12 cellular contexts compared by ENCODE assay signal in the genomic region with DNA sequence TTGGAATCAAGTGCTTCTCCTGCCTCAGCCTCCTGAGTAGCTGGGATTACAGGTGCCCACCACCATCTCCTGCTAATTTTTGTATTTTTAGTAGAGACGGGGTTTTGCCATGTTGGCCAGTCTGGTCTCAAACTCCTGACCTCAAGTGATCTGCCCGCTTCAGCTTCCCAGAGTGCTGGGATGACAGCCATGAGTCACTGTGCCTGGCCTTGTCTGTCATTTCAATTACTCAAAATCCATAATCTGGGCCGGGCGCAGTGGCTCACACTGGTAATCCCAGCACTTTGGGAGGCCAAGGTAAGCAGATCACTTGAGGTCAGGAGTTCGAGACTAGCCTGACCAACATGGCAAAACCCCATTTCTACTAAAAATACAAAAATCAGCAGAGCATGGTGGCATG. TPM values are rescaled to one million over a fixed set of nuclear protein-coding genes. Genes with fewer than 3 reads are reported as not detected.
DNase-seq lines count a peak whose midpoint lies in the region; ATAC-seq and TF ChIP-seq lines count a peak whose summit lies in the region.
"Not testable (repeated sequence)": the region's sequence is repeated elsewhere in the genome, so short reads cannot be mapped to it uniquely, and the experiment has no call there.
"Had no signal": no experiment of that assay in that cellular context is flagged by ENCODE, and none has a peak within 500 bp of the region (broad histone marks: within the 10 kb centered on the region; RNA-seq: fewer than 3 reads in every experiment).

No MANE protein-coding gene starts in this region.

- TF ChIP-seq CTCF in WTC11 (IDR thresholded peaks at IDR 0.05); colonic mucosa (IDR thresholded peaks at IDR 0.05); sigmoid colon (IDR thresholded peaks at IDR 0.05): not testable (repeated sequence)

- CTCF ChIA-PET in WTC11 (lab: Charles Lee), result interaction anchor here (0.7 to 2.6 kb wide), 7 partner anchors 11 to 89 kb away, joined by 3 to 12 read pairs (median 3); no protein-coding TSS in a partner anchor

- peaks cover 100% of the 10 kb centered on the region for H3K4me1 ChIP-seq in BLaER1
- peaks cover 77% of the 10 kb centered on the region for H3K4me1 ChIP-seq in HUES6 (ENCODE audit: control insufficient read depth, insufficient read depth, low read length)
- peaks cover 24% of the 10 kb centered on the region for H3K4me1 ChIP-seq in colonic mucosa
- H3K4me1 ChIP-seq in sigmoid colon, result peaks cover 0 to 14% (median 7%) of the 10 kb centered on the region in 4 donors
- not testable (repeated sequence) for H3K4me1 ChIP-seq in aorta (ENCODE audit: control insufficient read depth in 1 of 2, insufficient read depth in 2 of 2, low read length in 2 of 2)

- not testable (repeated sequence) for TF ChIP-seq POLR2A in sigmoid colon (IDR thresholded peaks at IDR 0.05)

- POLR2A ChIA-PET in WTC11 (lab: Charles Lee), result interaction anchor here (0.5 kb wide), 2 partner anchors 17 to 1146 kb away, joined by 4 to 8 read pairs; no protein-coding TSS in a partner anchor

- ATAC-seq in WTC11; aorta (ENCODE audit: low FRiP score): not testable (repeated sequence)

- H3K36me3 ChIP-seq in BLaER1; HUES6 (ENCODE audit: control insufficient read depth, insufficient read depth, low read length); colonic mucosa; sigmoid colon; aorta (ENCODE audit: control insufficient read depth in 1 of 2, insufficient read depth in 2 of 2, low read length in 1 of 2): not testable (repeated sequence)

- H3K9me3 Mint-ChIP-seq in WTC11; activated T-helper 1 cell treated with anti-CD3 and anti-CD28 coated beads, Interleukin-12 subunit alpha, Interleukin-12 subunit beta, Interleukin-2, Interleukin-4 antibody, amounts not matched to agents 30 ng/mL and 10 ng/mL and 1 ng/mL, durations not matched to agents 14 hours and 24 hours and 36 hours: not testable (repeated sequence)

- not testable (repeated sequence) for H3K4me3 ChIP-seq in BLaER1; HUES6 (ENCODE audit: low read depth, low read length); colonic mucosa; sigmoid colon; aorta (ENCODE audit: low read length in 2 of 2)

- not testable (repeated sequence) for TF ChIP-seq EP300 in sigmoid colon (IDR thresholded peaks at IDR 0.05)

- H3K27me3 Mint-ChIP-seq in WTC11 (ENCODE audit: low read depth); activated T-helper 1 cell treated with anti-CD3 and anti-CD28 coated beads, Interleukin-12 subunit alpha, Interleukin-12 subunit beta, Interleukin-2, Interleukin-4 antibody, amounts not matched to agents 30 ng/mL and 10 ng/mL and 1 ng/mL, durations not matched to agents 14 hours and 24 hours and 36 hours (ENCODE audit: insufficient read depth): not testable (repeated sequence)

- not testable (repeated sequence) for H3K4me3 Mint-ChIP-seq in WTC11; activated T-helper 1 cell treated with anti-CD3 and anti-CD28 coated beads, Interleukin-12 subunit alpha, Interleukin-12 subunit beta, Interleukin-2, Interleukin-4 antibody, amounts not matched to agents 30 ng/mL and 10 ng/mL and 1 ng/mL, durations not matched to agents 14 hours and 24 hours and 36 hours

- H3K4me2 ChIP-seq in BLaER1, result peak overlapping the region; percentile 98

- not testable (repeated sequence) for H3K27me3 ChIP-seq in BLaER1; HUES6 (ENCODE audit: control insufficient read depth, insufficient read depth, low read length); colonic mucosa; sigmoid colon; aorta (ENCODE audit: control insufficient read depth in 1 of 2, insufficient read depth in 2 of 2, low read length in 1 of 2)

- H3K27ac ChIP-seq in BLaER1 (0 out of 2 replicates have a peak overlapping the region, but pooled peaks have one; percentile 78), HUES6 (ENCODE audit: low read depth, low read length) (0 out of 2 replicates have a peak overlapping the region, but pooled peaks have one; percentile 89), colonic mucosa (peak overlapping the region; percentile 76), sigmoid colon (peak overlapping the region in 1 of 4 donors; percentile 52)
- not testable (repeated sequence) for H3K27ac ChIP-seq in aorta (ENCODE audit: low read depth in 1 of 2, low read length in 2 of 2)

- not testable (repeated sequence) for H3K9me3 ChIP-seq in BLaER1; HUES6 (ENCODE audit: control insufficient read depth, insufficient read depth, low read depth, low read length); colonic mucosa; sigmoid colon; aorta (ENCODE audit: control insufficient read depth, low read length)

- intact Hi-C loops in activated T-helper 1 cell treated with anti-CD3 and anti-CD28 coated beads, Interleukin-12 subunit alpha, Interleukin-12 subunit beta, Interleukin-2, Interleukin-4 antibody, amounts not matched to agents 30 ng/mL and 10 ng/mL and 1 ng/mL, durations not matched to agents 14 hours and 24 hours and 36 hours (cut with micrococcal nuclease); colonic mucosa (cut with DNase I); sigmoid colon (cut with DNase I); aorta (cut with DNase I): not testable (repeated sequence)

- H4K20me1 ChIP-seq in BLaER1, result not testable (repeated sequence)

- H3K27ac Mint-ChIP-seq in WTC11, result peak overlapping the region; percentile 82; the same call in 1 of the 2 replicates
- H3K27ac Mint-ChIP-seq in activated T-helper 1 cell treated with anti-CD3 and anti-CD28 coated beads, Interleukin-12 subunit alpha, Interleukin-12 subunit beta, Interleukin-2, Interleukin-4 antibody, amounts not matched to agents 30 ng/mL and 10 ng/mL and 1 ng/mL, durations not matched to agents 14 hours and 24 hours and 36 hours, result peak overlapping the region; percentile 59

- not testable (repeated sequence) for H3K9ac ChIP-seq in BLaER1; HUES6 (ENCODE audit: low read length)
- peak overlapping the region; percentile 16 to 90 for H3K9ac ChIP-seq in colonic mucosa (ENCODE audit: low read depth in 2 of 2, low read length in 2 of 2)

- H3K4me1 Mint-ChIP-seq in WTC11, result peaks cover 84% of the 10 kb centered on the region
- H3K4me1 Mint-ChIP-seq in activated T-helper 1 cell treated with anti-CD3 and anti-CD28 coated beads, Interleukin-12 subunit alpha, Interleukin-12 subunit beta, Interleukin-2, Interleukin-4 antibody, amounts not matched to agents 30 ng/mL and 10 ng/mL and 1 ng/mL, durations not matched to agents 14 hours and 24 hours and 36 hours (ENCODE audit: low read depth), result peaks cover 54% of the 10 kb centered on the region

- 69 to 88% methylated on average over 5 of the region's 5 CpGs for WGBS in sigmoid colon, 2 donors
- WGBS in aorta, 2 donors, result 92% methylated on average over 5 of the region's 5 CpGs

- DNase-seq in WTC11 (ENCODE audit: low spot score); activated T-helper 1 cell treated with anti-CD3 and anti-CD28 coated beads, Interleukin-12 subunit alpha, Interleukin-12 subunit beta, Interleukin-2, Interleukin-4 antibody, amounts not matched to agents 30 ng/mL and 10 ng/mL and 1 ng/mL, durations not matched to agents 14 hours and 24 hours and 36 hours (ENCODE audit: low spot score); colonic mucosa: not testable (repeated sequence)
- DNase-seq in islet precursor cell, result peak; percentile 30
- peak; percentile 25 for DNase-seq in sigmoid colon
- peak; percentile 7 to 15 for DNase-seq in aorta

- H3K36me3 Mint-ChIP-seq in WTC11, result not testable (repeated sequence)
- peaks cover 14% of the 10 kb centered on the region for H3K36me3 Mint-ChIP-seq in activated T-helper 1 cell treated with anti-CD3 and anti-CD28 coated beads, Interleukin-12 subunit alpha, Interleukin-12 subunit beta, Interleukin-2, Interleukin-4 antibody, amounts not matched to agents 30 ng/mL and 10 ng/mL and 1 ng/mL, durations not matched to agents 14 hours and 24 hours and 36 hours (ENCODE audit: low read depth)

RNA-seq across cellular contexts. Expression of gene MUC4, which starts 6.1 kb away (rescaled TPM):
- total RNA-seq in WTC11 (2021) (2.1 to 2.8 TPM (median 2.3 TPM) in 3 replicates), colonic mucosa (100 to 1,000 TPM; 150 to 203 TPM), sigmoid colon (1 to 10 TPM in 1 of 4 donors, under 1 TPM in 2, not detected in 1; under 0.01 to 6.4 (median 0.36) TPM), aorta (under 1 TPM in 1 of 2 donors, not detected in 1; 0.06 TPM)
- total RNA-seq in activated T-helper 1 cell treated with anti-CD3 and anti-CD28 coated beads, Interleukin-12 subunit alpha, Interleukin-12 subunit beta, Interleukin-2, Interleukin-4 antibody, amounts not matched to agents 30 ng/mL and 10 ng/mL and 1 ng/mL, durations not matched to agents 14 hours and 24 hours and 36 hours, result 1.6 and 2.4 TPM in 2 replicates
- polyA plus RNA-seq in sigmoid colon (100 to 1,000 TPM in 1 of 3 donors, 1 to 10 TPM in 2; 8.4 to 195 (median 8.8) TPM), aorta (under 1 TPM; 0.08 to 0.25 TPM)
- total RNA-seq: H4, HepG2, LHCN-M2, MCF 10A had no signal
- polyA plus RNA-seq: HepG2 had no signal

Comparison
In these comparisons a context has a peak if more than half of its experiments do, and no peak if none do; other contexts are left out.
1. RNA of gene MUC4, which starts 6.1 kb away (total RNA-seq): 150 to 203 TPM in colonic mucosa; 1.6 to 2.4 TPM in activated T-helper 1 cell treated with anti-CD3 and anti-CD28 coated beads, Interleukin-12 subunit alpha, Interleukin-12 subunit beta, Interleukin-2, Interleukin-4 antibody, amounts not matched to agents 30 ng/mL and 10 ng/mL and 1 ng/mL, durations not matched to agents 14 hours and 24 hours and 36 hours, 2.1 to 2.8 TPM in WTC11, under 0.01 to 6.4 TPM in sigmoid colon and 0.06 TPM in aorta; every median in the first group is over 10 times any median in the second.